ENCODE assay signal across 8 cellular contexts in the genomic region with DNA sequence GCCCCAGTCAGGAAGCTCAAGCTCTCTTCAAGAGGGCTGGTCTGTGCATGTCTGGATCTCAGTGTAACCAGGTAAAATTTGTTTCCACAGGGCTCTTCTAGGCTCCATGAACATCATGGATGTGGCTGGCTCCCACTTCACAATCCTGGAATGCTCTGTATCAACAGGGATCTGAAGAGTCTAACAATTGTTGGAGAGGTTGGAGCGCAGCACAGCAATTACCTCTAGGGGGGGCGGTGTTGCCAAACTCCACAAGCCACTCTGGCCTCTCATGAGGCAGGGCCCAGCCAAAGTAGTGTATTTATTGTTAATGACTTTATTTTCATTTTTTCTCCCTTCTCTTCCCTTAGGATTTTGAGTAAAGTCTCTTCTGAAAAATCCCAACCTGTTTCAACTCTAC. TPM values are rescaled to one million over a fixed set of nuclear protein-coding genes. Genes with fewer than 3 reads are reported as not detected.
A peak's percentile ranks its signal among the peaks of the same experiment; 100 is the strongest.
DNase-seq lines count a peak whose midpoint lies in the region; ATAC-seq and TF ChIP-seq lines count a peak whose summit lies in the region.

No MANE protein-coding gene starts in this region.

- TF ChIP-seq CTCF in cardiac fibroblast (IDR thresholded peaks at IDR 0.05; ENCODE audit: low read depth, low read length) (peak; percentile 47), prostate gland (IDR thresholded peaks at IDR 0.05) (peak in 2 of 4 experiments; percentile 33 to 34)

- WGBS in prostate gland, result 38% methylated on average over 2 of the region's 2 CpGs

- H3K36me3 ChIP-seq in prostate gland, result no peaks in the 10 kb centered on the region

- DNase-seq in left cardiac atrium (peak; percentile 31), Right ventricle myocardium superior (no peak), NCI-H2107 treated with DMSO at 0.1 percent for 48 hours (lab: John Stamatoyannopoulos, UW; ENCODE audit: unreplicated experiment) (peak; percentile 52), cardiac fibroblast (ENCODE audit: low read depth in 2 of 2) (peak; percentile 61 to 66), prostate gland (ENCODE audit: low spot score) (peak; percentile 28), hippocampal formation (lab: John Stamatoyannopoulos, UW) (no peak)
- no peak for DNase-seq in activated T-cell treated with anti-CD3 and anti-CD28 coated beads, Interleukin-2, amount 50 U/mL, for 1 hour

- no peaks in the 10 kb centered on the region for H3K4me1 ChIP-seq in prostate gland (replicated peaks)

- intact Hi-C loops in left cardiac atrium (cut with DNase I), result loop anchor here in 1 of 2 donors (5.0 kb wide), 1 partner anchor 97 kb away; the partner anchor contains the start of gene HTR3D
- intact Hi-C loops in Right ventricle myocardium superior (cut with DNase I), result no loop called here
- intact Hi-C loops in prostate gland (cut with DNase I), result no loop called here

- H3K9me3 ChIP-seq in prostate gland, result no peaks in the 10 kb centered on the region

- H3K4me3 ChIP-seq in cardiac fibroblast (replicated peaks in 1 of 2; ENCODE audit: low read depth in 2 of 2, low read length in 2 of 2) (no peak overlapping the region), prostate gland (no peak overlapping the region)

- no peak overlapping the region for H3K27ac ChIP-seq in prostate gland

- ATAC-seq in left cardiac atrium (peak in 1 of 2 donors; percentile 49), Right ventricle myocardium superior (ENCODE audit: poor library complexity) (no peak), HG03442 (IDR thresholded peaks at IDR 0.05; ENCODE audit: unreplicated experiment) (no peak)

- no peak for TF ChIP-seq POLR2A in prostate gland (IDR thresholded peaks at IDR 0.05)

- H3K27me3 ChIP-seq in prostate gland (replicated peaks; ENCODE audit: insufficient read depth), result no peaks in the 10 kb centered on the region

RNA-seq across cellular contexts. Expression of gene EIF2B5, which starts 6.1 kb away (rescaled TPM):
- total RNA-seq in left cardiac atrium (10 to 100 TPM; 29.1 to 30.5 TPM), Right ventricle myocardium superior (31.4 TPM), prostate gland (10 to 100 TPM; 54.9 to 61.5 TPM)

RNA-seq across cellular contexts. Expression of gene DVL3, which starts 26.2 kb away (rescaled TPM):
- 10 to 100 TPM; 42.6 to 66.2 TPM for total RNA-seq in left cardiac atrium
- total RNA-seq in Right ventricle myocardium superior, result 60.6 TPM
- 10 to 100 TPM; 61.7 to 95.1 TPM for total RNA-seq in prostate gland

RNA-seq across cellular contexts. Expression of gene HTR3E, which starts 32.1 kb away (rescaled TPM):
- total RNA-seq in left cardiac atrium (not detected), Right ventricle myocardium superior (not detected), prostate gland (not detected)

RNA-seq across cellular contexts. Expression of gene AP2M1, which starts 45.6 kb away (rescaled TPM):
- total RNA-seq in left cardiac atrium (100 to 1,000 TPM; 278 to 314 TPM), Right ventricle myocardium superior (253 TPM), prostate gland (100 to 1,000 TPM; 183 to 307 TPM)

RNA-seq across cellular contexts. Expression of gene ABCF3, which starts 57.0 kb away (rescaled TPM):
- 10 to 100 TPM; 54.4 to 78.2 TPM for total RNA-seq in left cardiac atrium
- total RNA-seq in Right ventricle myocardium superior, result 69.3 TPM
- total RNA-seq in prostate gland, result 100 to 1,000 TPM in 1 of 2 donors, 10 to 100 TPM in 1; 62.9 to 103 TPM

Comparison
In these comparisons a context has a peak if more than half of its experiments do, and no peak if none do; other contexts are left out.
1. DNase-seq: peak in left cardiac atrium (single experiment), NCI-H2107 treated with DMSO at 0.1 percent for 48 hours (single experiment), cardiac fibroblast (2 of 2) and prostate gland (single experiment); none in Right ventricle myocardium superior (single experiment), activated T-cell treated with anti-CD3 and anti-CD28 coated beads, Interleukin-2, amount 50 U/mL, for 1 hour (single experiment) and hippocampal formation (0 of 2).